In the genomic region with DNA sequence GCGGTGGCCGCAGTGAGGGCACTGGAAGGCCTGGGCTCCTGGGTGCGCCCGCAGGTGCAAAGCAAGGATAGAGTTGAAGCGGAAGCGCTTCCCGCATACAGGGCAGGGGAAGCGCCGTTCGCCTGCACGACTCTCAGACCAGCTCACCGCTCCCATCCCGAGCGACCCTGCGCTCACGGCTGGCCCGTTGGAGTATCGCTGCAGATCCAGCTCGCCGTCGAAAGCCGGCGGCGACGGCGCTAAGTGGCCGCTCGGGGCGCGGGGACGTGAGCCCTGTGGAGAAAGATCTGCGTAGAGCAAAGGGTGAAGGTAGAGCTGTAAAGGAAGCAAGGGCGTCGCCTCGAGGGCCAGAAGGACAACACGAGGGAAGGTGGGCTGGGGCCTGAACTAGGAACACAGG, we compare ENCODE assay signal across 25 cellular contexts. TPM values are rescaled to one million over a fixed set of nuclear protein-coding genes. Genes with fewer than 3 reads are reported as not detected.
DNase-seq lines count a peak whose midpoint lies in the region; FAIRE-seq and TF ChIP-seq lines count a peak whose summit lies in the region.
"Had no signal": no experiment of that assay in that cellular context is flagged by ENCODE, and none has a peak within 500 bp of the region (broad histone marks: within the 10 kb centered on the region; RNA-seq: fewer than 3 reads in every experiment).

No MANE protein-coding gene starts in this region.

- peaks cover 0 to 4% of the 10 kb centered on the region in 2 donors for H3K36me3 ChIP-seq in kidney (ENCODE audit: control insufficient read depth in 1 of 2, insufficient read depth in 2 of 2, low read length in 2 of 2)

- H3K9me3 ChIP-seq in kidney (ENCODE audit: control insufficient read depth in 1 of 2, low read length in 2 of 2): no peaks in the 10 kb centered on the region
- H3K9me3 ChIP-seq: ascending aorta, Peyer's patch, prostate gland, SJCRH30, suprapubic skin had no signal

- H3K4me3 ChIP-seq in kidney (ENCODE audit: low read length in 2 of 2): no peak overlapping the region
- H3K4me3 ChIP-seq: ascending aorta, GM12878, lung, Peyer's patch, prostate gland, SJCRH30, suprapubic skin had no signal

- BruUV-seq in Calu3 (replicated peaks; lab: Mats Ljungman, UMichigan): no TSS peak

- no peak overlapping the region for H3K9ac ChIP-seq in kidney (ENCODE audit: low read length in 2 of 2)

- H3K36me3 Mint-ChIP-seq in Calu3 (ENCODE audit: insufficient read depth, unreplicated experiment) (peaks cover 34% of the 10 kb centered on the region), progenitor cell of endocrine pancreas (ENCODE audit: insufficient read depth) (peaks cover 28% of the 10 kb centered on the region)

- H3K27me3 Mint-ChIP-seq in Calu3 (ENCODE audit: unreplicated experiment) (no peaks in the 10 kb centered on the region), progenitor cell of endocrine pancreas (no peaks in the 10 kb centered on the region)
- H3K27me3 Mint-ChIP-seq: activated naive CD8-positive, alpha-beta T cell; CD8-positive, alpha-beta memory T cell had no signal

- no peak for FAIRE-seq in kidney (lab: Jason Lieb, UNC)
- FAIRE-seq: keratinocyte had no signal

- H3K27ac Mint-ChIP-seq in Calu3 (ENCODE audit: unreplicated experiment): peak overlapping the region; percentile 3
- H3K27ac Mint-ChIP-seq in progenitor cell of endocrine pancreas: peak overlapping the region; percentile 85
- H3K27ac Mint-ChIP-seq: activated CD4-positive, alpha-beta T cell treated with anti-CD3 and anti-CD28 coated beads, Interleukin-2, amount 10 ng/mL, durations not matched to agents 24 days and 14 days; activated naive CD8-positive, alpha-beta T cell; stimulated activated effector memory CD8-positive, alpha-beta T cell treated with anti-CD3 and anti-CD28 coated beads, Interleukin-12 subunit alpha, Interleukin-12 subunit beta, amount 100 ng/mL, for 72 hours had no signal

- in situ Hi-C loops in G401 (cut with HindIII; ENCODE audit: low sequenced_read_pairs): no loop called here

- DNase-seq in Calu3 (no peak), RWPE1 (ENCODE audit: low spot score) (no peak), kidney (peak; percentile 77), progenitor cell of endocrine pancreas (ENCODE audit: low spot score, unreplicated experiment) (no peak), G401 (ENCODE audit: low spot score) (no peak), NCI-H748 (lab: John Stamatoyannopoulos, UW; ENCODE audit: unreplicated experiment) (no peak), DMS153 treated with DMSO at 0.1 percent for 48 hours (lab: John Stamatoyannopoulos, UW; ENCODE audit: unreplicated experiment) (no peak), NCI-H1048 (lab: John Stamatoyannopoulos, UW) (no peak)

- CTCF ChIA-PET in Calu3 (lab: Charles Lee) (interaction anchor here (0.8 to 1.8 kb wide), 8 partner anchors 8 to 81 kb away, joined by 3 to 14 read pairs (median 6); no protein-coding TSS in a partner anchor), RWPE1 (lab: Yijun Ruan, JAX) (interaction anchor here (0.7 to 3.7 kb wide), 12 partner anchors 9 to 236 kb away, joined by 3 to 72 read pairs (median 4); a partner anchor contains a TSS)

- H3K4me1 Mint-ChIP-seq in Calu3 (ENCODE audit: low read depth, unreplicated experiment) (peaks cover 8% of the 10 kb centered on the region), progenitor cell of endocrine pancreas (ENCODE audit: low read depth) (peaks cover 36% of the 10 kb centered on the region)

- H3K27ac ChIP-seq in RWPE1 (0 out of 2 replicates have a peak overlapping the region, but pooled peaks have one; percentile 30), kidney (ENCODE audit: low read depth in 2 of 2, low read length in 2 of 2) (no peak overlapping the region)
- H3K27ac ChIP-seq: foreskin keratinocyte, prostate gland, SJCRH30, suprapubic skin had no signal

- POLR2A ChIA-PET in RWPE1 (lab: Yijun Ruan, JAX; ENCODE audit: low non-redundant PET): no interaction called here

- H3K9me3 Mint-ChIP-seq in Calu3 (ENCODE audit: low read depth, unreplicated experiment) (no peaks in the 10 kb centered on the region), progenitor cell of endocrine pancreas (ENCODE audit: low read depth) (no peaks in the 10 kb centered on the region)
- H3K9me3 Mint-ChIP-seq: activated CD4-positive, alpha-beta T cell treated with anti-CD3 and anti-CD28 coated beads, Interleukin-2, amount 10 ng/mL, durations not matched to agents 24 days and 14 days; CD8-positive, alpha-beta memory T cell; stimulated activated effector memory CD8-positive, alpha-beta T cell treated with anti-CD3 and anti-CD28 coated beads, Interleukin-12 subunit alpha, Interleukin-12 subunit beta, amount 100 ng/mL, for 72 hours had no signal

- H3K4me3 Mint-ChIP-seq in Calu3 (ENCODE audit: low read depth, unreplicated experiment) (peak overlapping the region; percentile 24), progenitor cell of endocrine pancreas (ENCODE audit: low read depth) (no peak overlapping the region)
- H3K4me3 Mint-ChIP-seq: activated CD4-positive, alpha-beta T cell treated with anti-CD3 and anti-CD28 coated beads, Interleukin-2, amount 10 ng/mL, durations not matched to agents 24 days and 14 days; activated naive CD8-positive, alpha-beta T cell; stimulated activated effector memory CD8-positive, alpha-beta T cell treated with anti-CD3 and anti-CD28 coated beads, Interleukin-12 subunit alpha, Interleukin-12 subunit beta, amount 100 ng/mL, for 72 hours had no signal

- intact Hi-C loops in Calu3 (cut with micrococcal nuclease; ENCODE audit: unreplicated experiment) (loop anchor here (2.0 kb wide), 1 partner anchor 24 kb away; no protein-coding TSS in a partner anchor), kidney (cut with DNase I) (no loop called here)

- peaks cover 5 to 19% of the 10 kb centered on the region in 2 donors for H3K4me1 ChIP-seq in kidney (ENCODE audit: control insufficient read depth in 1 of 2, insufficient read depth in 1 of 2, low read depth in 1 of 2, low read length in 2 of 2)
- H3K4me1 ChIP-seq: prostate gland had no signal

- no peak for TF ChIP-seq CTCF in Calu3 (IDR thresholded peaks at IDR 0.05; ENCODE audit: unreplicated experiment)
- no peak for TF ChIP-seq CTCF in RWPE1 (conservative IDR thresholded peaks at IDR 0.05; ENCODE audit: low read depth)
- no peak for TF ChIP-seq CTCF in kidney (IDR thresholded peaks at IDR 0.05; ENCODE audit: borderline replicate concordance, extremely low read depth, insufficient read depth)
- TF ChIP-seq CTCF in progenitor cell of endocrine pancreas (IDR thresholded peaks at IDR 0.05; ENCODE audit: unreplicated experiment): no peak

RNA-seq across cellular contexts. Expression of a gene that starts 5.4 kb away (rescaled TPM):
- total RNA-seq in Calu3 (2022) (18.5 and 20.3 TPM in 2 replicates), kidney (24.6 TPM), progenitor cell of endocrine pancreas (103 and 111 TPM in 2 replicates)
- 12.6 TPM for polyA plus RNA-seq in kidney (ENCODE audit: insufficient read depth, low read depth, low replicate concordance)
- total RNA-seq in G401 (2014; rRNA removed; shearing (Covaris generic)): 29.4 and 45.8 TPM in 2 replicates

RNA-seq across cellular contexts. Expression of a gene that starts 7.8 kb away (rescaled TPM):
- total RNA-seq in Calu3 (2022): 0.24 TPM in 1 of 2 replicates, not detected in the other
- total RNA-seq in kidney: 0.41 TPM
- polyA plus RNA-seq in kidney (ENCODE audit: insufficient read depth, low read depth, low replicate concordance): 0.43 TPM
- total RNA-seq in progenitor cell of endocrine pancreas: 1.1 and 1.4 TPM in 2 replicates
- not detected in 2 replicates for total RNA-seq in G401 (2014; rRNA removed; shearing (Covaris generic))
- total RNA-seq: activated CD4-positive, alpha-beta T cell treated with anti-CD3 and anti-CD28 coated beads, Interleukin-2, amount 10 ng/mL, durations not matched to agents 24 days and 14 days; ascending aorta; CD8-positive, alpha-beta memory T cell; cerebellum; GM12878; prostate gland; SJCRH30; T-helper 1 cell treated with Interleukin-12 subunit alpha and Interleukin-12 subunit beta and Interleukin-4 antibody, amounts not matched to agents 30 ng/mL and 1 ng/mL, for 36 hours had no signal
- polyA plus RNA-seq: CD8-positive, alpha-beta memory T cell had no signal

RNA-seq across cellular contexts. Expression of a gene that starts 22.9 kb away (rescaled TPM):
- 15.0 and 16.8 TPM in 2 replicates for total RNA-seq in Calu3 (2022)
- total RNA-seq in kidney: 25.6 TPM
- polyA plus RNA-seq in kidney (ENCODE audit: insufficient read depth, low read depth, low replicate concordance): 15.9 TPM
- total RNA-seq in progenitor cell of endocrine pancreas: 57.3 and 65.3 TPM in 2 replicates
- total RNA-seq in G401 (2014; rRNA removed; shearing (Covaris generic)): 48.6 and 50.3 TPM in 2 replicates
- total RNA-seq: activated CD4-positive, alpha-beta T cell treated with anti-CD3 and anti-CD28 coated beads, Interleukin-2, amount 10 ng/mL, durations not matched to agents 24 days and 14 days; T-helper 1 cell treated with Interleukin-12 subunit alpha and Interleukin-12 subunit beta and Interleukin-4 antibody, amounts not matched to agents 30 ng/mL and 1 ng/mL, for 36 hours had no signal

RNA-seq across cellular contexts. Expression of a gene that starts 35.4 kb away (rescaled TPM):
- not detected in 2 replicates for total RNA-seq in Calu3 (2022)
- total RNA-seq in kidney: not detected
- polyA plus RNA-seq in kidney (ENCODE audit: insufficient read depth, low read depth, low replicate concordance): not detected
- total RNA-seq in progenitor cell of endocrine pancreas: not detected in 2 replicates
- total RNA-seq in G401 (2014; rRNA removed; shearing (Covaris generic)): not detected in 2 replicates
- total RNA-seq: activated CD4-positive, alpha-beta T cell treated with anti-CD3 and anti-CD28 coated beads, Interleukin-2, amount 10 ng/mL, durations not matched to agents 24 days and 14 days; ascending aorta; CD8-positive, alpha-beta memory T cell; cerebellum; foreskin keratinocyte; GM12878; lung; NCI-H460; Peyer's patch; prostate gland; SJCRH30; suprapubic skin; T-helper 1 cell treated with Interleukin-12 subunit alpha and Interleukin-12 subunit beta and Interleukin-4 antibody, amounts not matched to agents 30 ng/mL and 1 ng/mL, for 36 hours had no signal
- polyA plus RNA-seq: CD8-positive, alpha-beta memory T cell; esophagus; foreskin keratinocyte; GM12878; keratinocyte; lung had no signal

RNA-seq across cellular contexts. Expression of a gene that starts 50.9 kb away (rescaled TPM):
- total RNA-seq in Calu3 (2022) (not detected in 2 replicates), kidney (not detected), progenitor cell of endocrine pancreas (not detected in 2 replicates)
- not detected for polyA plus RNA-seq in kidney (ENCODE audit: insufficient read depth, low read depth, low replicate concordance)
- not detected in 2 replicates for total RNA-seq in G401 (2014; rRNA removed; shearing (Covaris generic))
- total RNA-seq: activated CD4-positive, alpha-beta T cell treated with anti-CD3 and anti-CD28 coated beads, Interleukin-2, amount 10 ng/mL, durations not matched to agents 24 days and 14 days; ascending aorta; CD8-positive, alpha-beta memory T cell; cerebellum; GM12878; lung; NCI-H460; Peyer's patch; SJCRH30; T-helper 1 cell treated with Interleukin-12 subunit alpha and Interleukin-12 subunit beta and Interleukin-4 antibody, amounts not matched to agents 30 ng/mL and 1 ng/mL, for 36 hours had no signal
- polyA plus RNA-seq: CD8-positive, alpha-beta memory T cell; GM12878 had no signal
